Comparison of ENCODE assay signal across 18 cellular contexts in the genomic region with DNA sequence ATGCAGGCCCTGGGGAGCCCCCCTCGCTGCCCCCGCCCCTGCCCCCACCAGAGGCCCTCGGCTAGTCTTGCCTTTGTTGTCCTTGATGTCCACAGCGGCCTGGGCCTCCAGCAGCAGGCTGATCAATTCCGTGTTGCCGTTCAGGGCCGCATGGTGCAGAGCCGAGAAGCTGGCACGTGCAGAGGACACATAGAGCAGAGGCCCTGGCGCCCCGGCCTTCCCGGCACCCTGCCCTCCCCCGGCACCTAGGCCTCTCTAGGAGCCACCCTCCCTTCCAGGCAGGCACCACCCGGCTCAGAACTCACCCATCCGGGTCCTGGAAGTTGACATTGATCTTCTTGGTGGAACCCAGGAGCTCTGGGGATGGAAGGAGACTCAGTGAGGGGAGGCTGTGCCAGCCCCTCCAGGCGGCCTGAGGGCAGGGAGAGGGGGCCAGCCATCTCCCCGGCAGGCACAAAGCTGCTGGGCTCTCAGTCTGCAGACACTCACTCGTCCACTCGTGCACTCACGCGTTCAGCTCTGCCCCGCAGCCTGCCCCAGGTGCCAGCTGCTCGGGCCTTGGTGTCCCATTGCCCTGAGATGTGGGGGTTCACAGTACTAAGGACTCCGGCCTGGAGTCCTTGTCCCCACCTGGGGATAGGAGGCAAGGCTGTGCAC. TPM values are rescaled to one million over a fixed set of nuclear protein-coding genes. Genes with fewer than 3 reads are reported as not detected.
DNase-seq lines count a peak whose midpoint lies in the region; ATAC-seq and TF ChIP-seq lines count a peak whose summit lies in the region.
"Had no signal": no experiment of that assay in that cellular context is flagged by ENCODE, and none has a peak within 500 bp of the region (broad histone marks: within the 10 kb centered on the region; RNA-seq: fewer than 3 reads in every experiment).

No MANE protein-coding gene starts in this region.

- H3K4me3 Mint-ChIP-seq in stimulated activated effector memory CD8-positive, alpha-beta T cell treated with anti-CD3 and anti-CD28 coated beads, Interleukin-12 subunit alpha, Interleukin-12 subunit beta, amount 100 ng/mL, for 72 hours: no peak overlapping the region
- H3K4me3 Mint-ChIP-seq: T-cell had no signal

- H3K9ac ChIP-seq in HUES6 (ENCODE audit: low read length): peak overlapping the region; percentile 24

- H3K36me3 Mint-ChIP-seq in stimulated activated effector memory CD8-positive, alpha-beta T cell treated with anti-CD3 and anti-CD28 coated beads, Interleukin-12 subunit alpha, Interleukin-12 subunit beta, amount 100 ng/mL, for 72 hours: no peaks in the 10 kb centered on the region
- H3K36me3 Mint-ChIP-seq: T-cell had no signal

- peak overlapping the region; percentile 45 for H3K27ac Mint-ChIP-seq in stimulated activated effector memory CD8-positive, alpha-beta T cell treated with anti-CD3 and anti-CD28 coated beads, Interleukin-12 subunit alpha, Interleukin-12 subunit beta, amount 100 ng/mL, for 72 hours
- H3K27ac Mint-ChIP-seq: T-cell had no signal

- intact Hi-C loops in Right ventricle myocardium inferior (cut with DNase I): no loop called here

- H3K9me3 ChIP-seq in HUES6 (ENCODE audit: control insufficient read depth, insufficient read depth, low read depth, low read length): no peaks in the 10 kb centered on the region
- H3K9me3 ChIP-seq: Peyer's patch, SJCRH30 had no signal

- H3K4me3 ChIP-seq in HUES6 (ENCODE audit: low read depth, low read length): no peak overlapping the region
- H3K4me3 ChIP-seq: Peyer's patch, SJCRH30 had no signal

- H3K4me1 ChIP-seq in HUES6 (ENCODE audit: control insufficient read depth, insufficient read depth, low read length): no peaks in the 10 kb centered on the region
- H3K4me1 ChIP-seq: SJCRH30 had no signal

- no peak for TF ChIP-seq CTCF in RWPE1 (conservative IDR thresholded peaks at IDR 0.05; ENCODE audit: low read depth)

- H3K27ac ChIP-seq in HUES6 (ENCODE audit: low read depth, low read length) (no peak overlapping the region), RWPE1 (peak overlapping the region; percentile 10; the same call in 1 of the 2 replicates), layer of hippocampus (ENCODE audit: low read depth, low read length) (peak overlapping the region; percentile 19)
- H3K27ac ChIP-seq: Peyer's patch, SJCRH30 had no signal

- no peaks in the 10 kb centered on the region for H3K9me3 Mint-ChIP-seq in stimulated activated effector memory CD8-positive, alpha-beta T cell treated with anti-CD3 and anti-CD28 coated beads, Interleukin-12 subunit alpha, Interleukin-12 subunit beta, amount 100 ng/mL, for 72 hours
- H3K9me3 Mint-ChIP-seq: T-cell had no signal

- no peaks in the 10 kb centered on the region for H3K36me3 ChIP-seq in HUES6 (ENCODE audit: control insufficient read depth, insufficient read depth, low read length)
- H3K36me3 ChIP-seq: Peyer's patch, SJCRH30 had no signal

- POLR2A ChIA-PET in RWPE1 (lab: Yijun Ruan, JAX; ENCODE audit: low non-redundant PET): no interaction called here

- CTCF ChIA-PET in RWPE1 (lab: Yijun Ruan, JAX): interaction anchor here (0.5 kb wide), 1 partner anchor 599 kb away, joined by 3 read pairs; no protein-coding TSS in a partner anchor

- DNase-seq in RWPE1 (ENCODE audit: low spot score): no peak
- no peak for DNase-seq in stimulated activated effector memory CD8-positive, alpha-beta T cell treated with anti-CD3 and anti-CD28 coated beads, Interleukin-12 subunit alpha, Interleukin-12 subunit beta, amount 100 ng/mL, for 72 hours (ENCODE audit: low spot score in 2 of 2)
- DNase-seq in Right ventricle myocardium inferior (ENCODE audit: missing footprints): no peak
- DNase-seq in effector CD8-positive, alpha-beta T cell (lab: John Stamatoyannopoulos, UW): no peak
- DNase-seq: DMS153, DND-41, NCI-H1092 treated with DMSO at 0.1 percent for 48 hours, NCI-H1436 treated with DMSO at 0.1 percent for 48 hours, NCI-H187 treated with DMSO at 0.1 percent for 48 hours, NCI-H446, NCI-H524 treated with DMSO at 0.1 percent for 48 hours, NCI-H774, Peyer's patch, SJCRH30, T-cell had no signal

- ATAC-seq in stimulated activated effector memory CD8-positive, alpha-beta T cell treated with anti-CD3 and anti-CD28 coated beads, Interleukin-12 subunit alpha, Interleukin-12 subunit beta, amount 100 ng/mL, for 72 hours: no peak
- no peak for ATAC-seq in Right ventricle myocardium inferior
- no peak for ATAC-seq in activated CD4-positive, CD25-positive, alpha-beta regulatory T cell treated with anti-CD3 and anti-CD28 coated beads, Interleukin-2, amount 50 U/mL, for 24 hours
- ATAC-seq: T-cell had no signal

- peaks cover 13% of the 10 kb centered on the region; the same call in 1 of the 2 replicates for H3K27me3 ChIP-seq in HUES6 (ENCODE audit: control insufficient read depth, insufficient read depth, low read length)
- peaks cover 2% of the 10 kb centered on the region for H3K27me3 ChIP-seq in layer of hippocampus (ENCODE audit: control insufficient read depth, insufficient read depth, low read length)

- H3K4me1 Mint-ChIP-seq in stimulated activated effector memory CD8-positive, alpha-beta T cell treated with anti-CD3 and anti-CD28 coated beads, Interleukin-12 subunit alpha, Interleukin-12 subunit beta, amount 100 ng/mL, for 72 hours: peaks cover 5% of the 10 kb centered on the region

RNA-seq across cellular contexts. Expression of gene CASKIN1, which starts 6.3 kb away (rescaled TPM):
- 5.8 TPM for total RNA-seq in Right ventricle myocardium inferior
- total RNA-seq: Peyer's patch had no signal

RNA-seq across cellular contexts. Expression of gene MLST8, which starts 15.1 kb away (rescaled TPM):
- 25.3 TPM for total RNA-seq in Right ventricle myocardium inferior

RNA-seq across cellular contexts. Expression of gene BRICD5, which starts 20.5 kb away (rescaled TPM):
- 13.2 TPM for total RNA-seq in Right ventricle myocardium inferior

RNA-seq across cellular contexts. Expression of gene PGP, which starts 24.5 kb away (rescaled TPM):
- 35.1 TPM for total RNA-seq in Right ventricle myocardium inferior

RNA-seq across cellular contexts. Expression of gene E4F1, which starts 33.3 kb away (rescaled TPM):
- 14.1 TPM for total RNA-seq in Right ventricle myocardium inferior
